1 cellular context compared by ENCODE assay signal in genomic region chr11:96145163-96145585, GRCh38.
TF ChIP-seq lines count a peak whose summit lies in the region.

No MANE protein-coding gene starts in this region.

TF ChIP-seq in HepG2, 621 proteins besides CTCF, POLR2A, EP300 and RAD21 (continued from another document and continues in another):
- TF ChIP-seq RNF219 (CRISPR knock-in tag; IDR thresholded peaks at IDR 0.05) (no peak), ZNF557 (CRISPR knock-in tag; IDR thresholded peaks at IDR 0.05) (no peak), ZNF30 (CRISPR knock-in tag; IDR thresholded peaks at IDR 0.05) (no peak), SNAPC2 (CRISPR knock-in tag; IDR thresholded peaks at IDR 0.05) (no peak), GMEB2 (CRISPR knock-in tag; IDR thresholded peaks at IDR 0.05; ENCODE audit: low read depth) (no peak), CAMTA2 (CRISPR knock-in tag; IDR thresholded peaks at IDR 0.05; ENCODE audit: borderline replicate concordance) (no peak), ZSCAN20 (CRISPR knock-in tag; IDR thresholded peaks at IDR 0.05; ENCODE audit: borderline replicate concordance) (no peak), KLF9 (CRISPR knock-in tag; IDR thresholded peaks at IDR 0.05; ENCODE audit: low read depth) (no peak), TOPORS (CRISPR knock-in tag; IDR thresholded peaks at IDR 0.05) (no peak), ZNF598 (CRISPR knock-in tag; IDR thresholded peaks at IDR 0.05; ENCODE audit: borderline replicate concordance) (no peak), ZNF556 (CRISPR knock-in tag; IDR thresholded peaks at IDR 0.05; ENCODE audit: borderline replicate concordance) (no peak), SIN3A (IDR thresholded peaks at IDR 0.05; ENCODE audit: borderline replicate concordance, low read depth, low read length) (no peak), ZBTB7B (CRISPR knock-in tag; IDR thresholded peaks at IDR 0.05) (no peak), MXD4 (CRISPR knock-in tag; IDR thresholded peaks at IDR 0.05) (0 out of 2 replicates have a peak, but pooled peaks have one; percentile 39), POLR2AphosphoS5 (IDR thresholded peaks at IDR 0.05; ENCODE audit: low read depth, low read length) (no peak), ZNF34 (CRISPR knock-in tag; IDR thresholded peaks at IDR 0.05; ENCODE audit: borderline replicate concordance) (no peak), NBN (conservative IDR thresholded peaks at IDR 0.05) (no peak), DBP (CRISPR knock-in tag; IDR thresholded peaks at IDR 0.05; ENCODE audit: not compliant biosample characterization) (no peak), RORA (CRISPR knock-in tag; IDR thresholded peaks at IDR 0.05) (no peak), UBTF (CRISPR knock-in tag; IDR thresholded peaks at IDR 0.05) (no peak), ZKSCAN5 (CRISPR knock-in tag; IDR thresholded peaks at IDR 0.05) (no peak), RXRA (CRISPR knock-in tag; IDR thresholded peaks at IDR 0.05) (no peak; the same call in 1 of the 2 replicates), GZF1 (CRISPR knock-in tag; IDR thresholded peaks at IDR 0.05) (no peak), ZNF230 (CRISPR knock-in tag; IDR thresholded peaks at IDR 0.05) (no peak), SSRP1 (CRISPR knock-in tag; IDR thresholded peaks at IDR 0.05) (no peak), ZNF629 (CRISPR knock-in tag; conservative IDR thresholded peaks at IDR 0.05) (no peak), NR0B2 (CRISPR knock-in tag; IDR thresholded peaks at IDR 0.05) (no peak), NONO (IDR thresholded peaks at IDR 0.05) (no peak), NONO (CRISPR knock-in tag; conservative IDR thresholded peaks at IDR 0.05) (no peak), FOSL2 (CRISPR knock-in tag; IDR thresholded peaks at IDR 0.05) (peak; percentile 50; the same call in 1 of the 2 replicates), ZNF282 (IDR thresholded peaks at IDR 0.05; ENCODE audit: partially characterized antibody) (no peak), ZNF451 (CRISPR knock-in tag; IDR thresholded peaks at IDR 0.05) (no peak), ZBTB4 (CRISPR knock-in tag; IDR thresholded peaks at IDR 0.05; ENCODE audit: borderline replicate concordance) (no peak), EHMT2 (IDR thresholded peaks at IDR 0.05; ENCODE audit: borderline replicate concordance, low read depth, low read length) (no peak), SOX6 (IDR thresholded peaks at IDR 0.05) (no peak), SOX6 (CRISPR knock-in tag; IDR thresholded peaks at IDR 0.05) (peak; percentile 78), ZNF205 (CRISPR knock-in tag; IDR thresholded peaks at IDR 0.05) (no peak), SMAD1 (CRISPR knock-in tag; IDR thresholded peaks at IDR 0.05; ENCODE audit: borderline replicate concordance, low read depth) (no peak), KLF13 (CRISPR knock-in tag; IDR thresholded peaks at IDR 0.05) (no peak), GTF2F1 (IDR thresholded peaks at IDR 0.05; ENCODE audit: low read length) (no peak), WIZ (CRISPR knock-in tag; IDR thresholded peaks at IDR 0.05) (0 out of 2 replicates have a peak, but pooled peaks have one; percentile 11), CREM (IDR thresholded peaks at IDR 0.05) (peak; percentile 67), CREM (CRISPR knock-in tag; IDR thresholded peaks at IDR 0.05) (no peak), SAP130 (CRISPR knock-in tag; IDR thresholded peaks at IDR 0.05; ENCODE audit: low read depth) (peak; percentile 61), KMT2B (CRISPR knock-in tag; IDR thresholded peaks at IDR 0.05) (peak; percentile 31; the same call in 1 of the 2 replicates), ZNF746 (CRISPR knock-in tag; IDR thresholded peaks at IDR 0.05) (no peak), ZNF530 (CRISPR knock-in tag; IDR thresholded peaks at IDR 0.05; ENCODE audit: low read depth) (no peak), LCORL (IDR thresholded peaks at IDR 0.05) (no peak), LCORL (CRISPR knock-in tag; IDR thresholded peaks at IDR 0.05) (0 out of 2 replicates have a peak, but pooled peaks have one; percentile 31), MXI1 (IDR thresholded peaks at IDR 0.05; ENCODE audit: borderline replicate concordance, low read depth, low read length) (no peak; the same call in 2 of the 3 replicates), ZNF232 (CRISPR knock-in tag; IDR thresholded peaks at IDR 0.05; ENCODE audit: borderline replicate concordance) (no peak), ZSCAN5A (CRISPR knock-in tag; IDR thresholded peaks at IDR 0.05; ENCODE audit: borderline replicate concordance) (no peak), ZNF33B (CRISPR knock-in tag; IDR thresholded peaks at IDR 0.05) (no peak), KLF11 (CRISPR knock-in tag; IDR thresholded peaks at IDR 0.05) (no peak)
- TF ChIP-seq, protein P1, sequence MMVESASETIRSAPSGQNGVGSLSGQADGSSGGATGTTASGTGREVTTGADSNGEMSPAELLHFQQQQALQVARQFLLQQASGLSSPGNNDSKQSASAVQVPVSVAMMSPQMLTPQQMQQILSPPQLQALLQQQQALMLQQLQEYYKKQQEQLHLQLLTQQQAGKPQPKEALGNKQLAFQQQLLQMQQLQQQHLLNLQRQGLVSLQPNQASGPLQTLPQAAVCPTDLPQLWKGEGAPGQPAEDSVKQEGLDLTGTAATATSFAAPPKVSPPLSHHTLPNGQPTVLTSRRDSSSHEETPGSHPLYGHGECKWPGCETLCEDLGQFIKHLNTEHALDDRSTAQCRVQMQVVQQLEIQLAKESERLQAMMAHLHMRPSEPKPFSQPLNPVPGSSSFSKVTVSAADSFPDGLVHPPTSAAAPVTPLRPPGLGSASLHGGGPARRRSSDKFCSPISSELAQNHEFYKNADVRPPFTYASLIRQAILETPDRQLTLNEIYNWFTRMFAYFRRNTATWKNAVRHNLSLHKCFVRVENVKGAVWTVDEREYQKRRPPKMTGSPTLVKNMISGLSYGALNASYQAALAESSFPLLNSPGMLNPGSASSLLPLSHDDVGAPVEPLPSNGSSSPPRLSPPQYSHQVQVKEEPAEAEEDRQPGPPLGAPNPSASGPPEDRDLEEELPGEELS (CRISPR knock-in tag; IDR thresholded peaks at IDR 0.05): peak; percentile 88
- TF ChIP-seq, protein P2, sequence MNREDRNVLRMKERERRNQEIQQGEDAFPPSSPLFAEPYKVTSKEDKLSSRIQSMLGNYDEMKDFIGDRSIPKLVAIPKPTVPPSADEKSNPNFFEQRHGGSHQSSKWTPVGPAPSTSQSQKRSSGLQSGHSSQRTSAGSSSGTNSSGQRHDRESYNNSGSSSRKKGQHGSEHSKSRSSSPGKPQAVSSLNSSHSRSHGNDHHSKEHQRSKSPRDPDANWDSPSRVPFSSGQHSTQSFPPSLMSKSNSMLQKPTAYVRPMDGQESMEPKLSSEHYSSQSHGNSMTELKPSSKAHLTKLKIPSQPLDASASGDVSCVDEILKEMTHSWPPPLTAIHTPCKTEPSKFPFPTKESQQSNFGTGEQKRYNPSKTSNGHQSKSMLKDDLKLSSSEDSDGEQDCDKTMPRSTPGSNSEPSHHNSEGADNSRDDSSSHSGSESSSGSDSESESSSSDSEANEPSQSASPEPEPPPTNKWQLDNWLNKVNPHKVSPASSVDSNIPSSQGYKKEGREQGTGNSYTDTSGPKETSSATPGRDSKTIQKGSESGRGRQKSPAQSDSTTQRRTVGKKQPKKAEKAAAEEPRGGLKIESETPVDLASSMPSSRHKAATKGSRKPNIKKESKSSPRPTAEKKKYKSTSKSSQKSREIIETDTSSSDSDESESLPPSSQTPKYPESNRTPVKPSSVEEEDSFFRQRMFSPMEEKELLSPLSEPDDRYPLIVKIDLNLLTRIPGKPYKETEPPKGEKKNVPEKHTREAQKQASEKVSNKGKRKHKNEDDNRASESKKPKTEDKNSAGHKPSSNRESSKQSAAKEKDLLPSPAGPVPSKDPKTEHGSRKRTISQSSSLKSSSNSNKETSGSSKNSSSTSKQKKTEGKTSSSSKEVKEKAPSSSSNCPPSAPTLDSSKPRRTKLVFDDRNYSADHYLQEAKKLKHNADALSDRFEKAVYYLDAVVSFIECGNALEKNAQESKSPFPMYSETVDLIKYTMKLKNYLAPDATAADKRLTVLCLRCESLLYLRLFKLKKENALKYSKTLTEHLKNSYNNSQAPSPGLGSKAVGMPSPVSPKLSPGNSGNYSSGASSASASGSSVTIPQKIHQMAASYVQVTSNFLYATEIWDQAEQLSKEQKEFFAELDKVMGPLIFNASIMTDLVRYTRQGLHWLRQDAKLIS (CRISPR knock-in tag; IDR thresholded peaks at IDR 0.05): no peak
